Comparison of ENCODE assay signal across 8 cellular contexts in the genomic region with DNA sequence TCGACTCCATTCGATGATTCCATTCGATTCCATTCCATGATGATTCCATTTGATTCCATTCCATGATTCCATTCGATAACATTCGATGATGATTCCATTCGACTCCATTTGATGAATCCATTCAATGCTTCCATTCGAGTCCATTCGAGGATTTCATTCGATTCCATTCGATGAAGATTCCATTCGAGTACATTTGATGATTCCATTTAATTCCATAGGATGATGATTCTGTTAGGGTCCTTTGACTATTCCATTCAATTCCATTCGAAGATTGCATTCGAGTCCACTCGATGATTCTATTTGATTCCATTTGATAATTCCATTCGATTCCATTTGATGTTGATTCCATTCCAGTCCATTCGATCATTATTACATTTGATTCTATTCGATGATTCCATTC.
DNase-seq lines count a peak whose midpoint lies in the region; TF ChIP-seq lines count a peak whose summit lies in the region.
"Not testable (repeated sequence)": the region's sequence is repeated elsewhere in the genome, so short reads cannot be mapped to it uniquely, and the experiment has no call there.

No MANE protein-coding gene starts in this region.

- not testable (repeated sequence) for H3K27me3 ChIP-seq in A673 (replicated peaks; ENCODE audit: insufficient read depth, low read depth, low read length, poor library complexity); neural progenitor cell

- H3K27ac Mint-ChIP-seq in neural progenitor cell: not testable (repeated sequence)

- H3F3A ChIP-seq in neural progenitor cell (ENCODE audit: low read depth): not testable (repeated sequence)

- in situ Hi-C loops in astrocyte of the spinal cord (cut with HindIII; ENCODE audit: low sequenced_read_pairs): not testable (repeated sequence)

- H3K9me3 ChIP-seq in A673 (ENCODE audit: low read depth, low read length, poor library complexity, severe bottlenecking) (peaks cover 19% of the 10 kb centered on the region), neural progenitor cell (ENCODE audit: low read depth) (peaks cover 14% of the 10 kb centered on the region)

- H3K4me3 Mint-ChIP-seq in neural progenitor cell: not testable (repeated sequence)

- CTCF ChIA-PET in A673 (lab: Charles Lee): not testable (repeated sequence)

- intact Hi-C loops in A673 (cut with micrococcal nuclease; ENCODE audit: unreplicated experiment): not testable (repeated sequence)

- POLR2A ChIA-PET in A673 (lab: Charles Lee; ENCODE audit: low non-redundant PET): not testable (repeated sequence)

- H3K79me2 ChIP-seq in neural progenitor cell (ENCODE audit: low read depth): not testable (repeated sequence)

- H3K9ac ChIP-seq in neural progenitor cell: not testable (repeated sequence)

- not testable (repeated sequence) for TF ChIP-seq CTCF in A673 (conservative IDR thresholded peaks at IDR 0.05; ENCODE audit: low read depth, low read length); astrocyte of the spinal cord (IDR thresholded peaks at IDR 0.05; ENCODE audit: low read depth, low read length); neural progenitor cell (IDR thresholded peaks at IDR 0.05)

- H3K9me3 Mint-ChIP-seq in neural progenitor cell: peaks cover 15% of the 10 kb centered on the region

- not testable (repeated sequence) for H3K27ac ChIP-seq in A673 (ENCODE audit: low read depth, low read length, poor library complexity, severe bottlenecking); neural progenitor cell

- not testable (repeated sequence) for H3K27me3 Mint-ChIP-seq in neural progenitor cell (ENCODE audit: insufficient read depth, low read depth)

- H3K4me2 ChIP-seq in neural progenitor cell: not testable (repeated sequence)

- not testable (repeated sequence) for H3K36me3 ChIP-seq in A673 (ENCODE audit: insufficient read depth, low read length, poor library complexity, severe bottlenecking); neural progenitor cell

- DNase-seq in A673 (ENCODE audit: low spot score) (peak; percentile 3), HT1080 (ENCODE audit: low read depth) (peak; percentile 1), RPMI7951 (ENCODE audit: low read depth) (peak; percentile 22), astrocyte of the spinal cord (ENCODE audit: low read depth, low spot score) (peak; percentile 2), ecto neural progenitor cell (ENCODE audit: low spot score) (peak; percentile 51), fibroblast of peridontal ligament (ENCODE audit: extremely low read depth) (peak; percentile 7), kidney tubule cell (ENCODE audit: low spot score) (peak; percentile 8), neural progenitor cell (ENCODE audit: low spot score) (peak; percentile 43)

- H4K20me1 ChIP-seq in neural progenitor cell (ENCODE audit: low read depth): not testable (repeated sequence)

- not testable (repeated sequence) for BruUV-seq in A673 (replicated peaks; lab: Mats Ljungman, UMichigan)

- not testable (repeated sequence) for H3K36me3 Mint-ChIP-seq in neural progenitor cell

- H3K4me1 ChIP-seq in A673 (ENCODE audit: insufficient read depth, low read length, poor library complexity, severe bottlenecking); neural progenitor cell: not testable (repeated sequence)

- H3K4me1 Mint-ChIP-seq in neural progenitor cell: not testable (repeated sequence)

- not testable (repeated sequence) for H3K4me3 ChIP-seq in A673 (ENCODE audit: low read depth, low read length, poor library complexity, severe bottlenecking); astrocyte of the spinal cord (ENCODE audit: low read depth, low read length); neural progenitor cell

- not testable (repeated sequence) for H2AFZ ChIP-seq in neural progenitor cell (replicated peaks)

Comparison
In these comparisons a context has a peak if more than half of its experiments do, and no peak if none do; other contexts are left out.
1. DNase-seq: peak in every context shown above with its lines; median percentile 51 in ecto neural progenitor cell; 43 in neural progenitor cell; 22 in RPMI7951; 8 in kidney tubule cell; 7 in fibroblast of peridontal ligament; 3 in A673; 2 in astrocyte of the spinal cord; 1 in HT1080.